25 cellular contexts compared by ENCODE assay signal in genomic region chr1:182631954-182632353, GRCh38. TPM values are rescaled to one million over a fixed set of nuclear protein-coding genes. Genes with fewer than 3 reads are reported as not detected.
"Had no signal": no experiment of that assay in that cellular context is flagged by ENCODE, and none has a peak within 500 bp of the region (broad histone marks: within the 10 kb centered on the region; RNA-seq: fewer than 3 reads in every experiment).

No MANE protein-coding gene starts in this region.

- H3K9ac ChIP-seq: parathyroid adenoma had no signal

- H3K27ac Mint-ChIP-seq: activated CD4-positive, alpha-beta memory T cell treated with anti-CD3 and anti-CD28 coated beads, Interleukin-2, amount 10 ng/mL, durations not matched to agents 7 days and 5 days; activated CD4-positive, alpha-beta T cell treated with anti-CD3 and anti-CD28 coated beads for 36 hours; activated naive CD8-positive, alpha-beta T cell treated with anti-CD3 and anti-CD28 coated beads, Interleukin-2, amount 50 U/mL, for 24 hours; activated T-helper 2 cell treated with anti-CD3 and anti-CD28 coated beads, Interferon-gamma antibody, Interleukin-2, Interleukin-4, amounts not matched to agents 10 μg/mL and 5 μg/mL and 100 μg/mL, durations not matched to agents 14 hours and 24 hours and 36 hours; endodermal cell had no signal

- H3K27ac ChIP-seq: dorsolateral prefrontal cortex, lower lobe of right lung, parathyroid adenoma, sigmoid colon, WERI-Rb-1 had no signal

- H3K36me3 Mint-ChIP-seq: brain; natural killer cell treated with Interleukin-12 subunit alpha and Interleukin-12 subunit beta and Interleukin-15 and Interleukin-18, amount 100 ng/mL, for 72 hours had no signal

- H2AFZ ChIP-seq: parathyroid adenoma had no signal

- H3K4me1 ChIP-seq: parathyroid adenoma had no signal

- H3K27me3 ChIP-seq: dorsolateral prefrontal cortex, sigmoid colon had no signal

- H3K4me3 Mint-ChIP-seq: activated CD4-positive, alpha-beta memory T cell treated with anti-CD3 and anti-CD28 coated beads, Interleukin-2, amount 10 ng/mL, durations not matched to agents 7 days and 5 days; activated CD4-positive, alpha-beta T cell treated with anti-CD3 and anti-CD28 coated beads for 36 hours; activated naive CD8-positive, alpha-beta T cell treated with anti-CD3 and anti-CD28 coated beads, Interleukin-2, amount 50 U/mL, for 24 hours; brain; endodermal cell had no signal

- DNase-seq: activated CD4-positive, alpha-beta memory T cell treated with anti-CD3 and anti-CD28 coated beads, Interleukin-2, amount 10 ng/mL, durations not matched to agents 7 days and 5 days; activated CD4-positive, alpha-beta T cell treated with anti-CD3 and anti-CD28 coated beads for 36 hours; activated naive CD4-positive, alpha-beta T cell treated with Interleukin-2 at 50 U/mL for 16 hours; activated naive CD8-positive, alpha-beta T cell treated with anti-CD3 and anti-CD28 coated beads, Interleukin-2, amount 50 U/mL, for 24 hours; activated T-cell treated with anti-CD3 and anti-CD28 coated beads, Interleukin-2, amount 50 U/mL, for 1 hour; central memory CD4-positive, alpha-beta T cell; dorsolateral prefrontal cortex; endodermal cell; foreskin melanocyte; glutamatergic neuron; islet precursor cell; lower lobe of right lung; sigmoid colon; stimulated activated CD4-positive, alpha-beta T cell treated with anti-CD3 and anti-CD28 coated beads, Interleukin-4, amount 100 ng/mL, for 4 hours; stimulated activated naive CD4-positive, alpha-beta T cell; WERI-Rb-1 had no signal

- ATAC-seq: activated CD4-positive, alpha-beta T cell treated with anti-CD3 and anti-CD28 coated beads for 36 hours; activated naive CD8-positive, alpha-beta T cell treated with anti-CD3 and anti-CD28 coated beads, Interleukin-2, amount 50 U/mL, for 24 hours; lower lobe of right lung; natural killer cell treated with Interleukin-12 subunit alpha and Interleukin-12 subunit beta and Interleukin-15 and Interleukin-18, amount 100 ng/mL, for 72 hours had no signal

- H3K9me3 Mint-ChIP-seq: activated CD4-positive, alpha-beta memory T cell treated with anti-CD3 and anti-CD28 coated beads, Interleukin-2, amount 10 ng/mL, durations not matched to agents 7 days and 5 days; activated naive CD8-positive, alpha-beta T cell treated with anti-CD3 and anti-CD28 coated beads, Interleukin-2, amount 50 U/mL, for 24 hours; activated T-helper 2 cell treated with anti-CD3 and anti-CD28 coated beads, Interferon-gamma antibody, Interleukin-2, Interleukin-4, amounts not matched to agents 10 μg/mL and 5 μg/mL and 100 μg/mL, durations not matched to agents 14 hours and 24 hours and 36 hours; endodermal cell; natural killer cell treated with Interleukin-12 subunit alpha and Interleukin-12 subunit beta and Interleukin-15 and Interleukin-18, amount 100 ng/mL, for 72 hours had no signal

- H3K9me3 ChIP-seq: lower lobe of right lung, sigmoid colon had no signal

- FAIRE-seq: colon had no signal

- H3K36me3 ChIP-seq: lower lobe of right lung, sigmoid colon, WERI-Rb-1 had no signal

- H3K79me2 ChIP-seq: parathyroid adenoma had no signal

- H3K4me3 ChIP-seq: dorsolateral prefrontal cortex, lower lobe of right lung, sigmoid colon had no signal

RNA-seq across cellular contexts. Expression of gene RGS8, which starts 52.4 kb away (rescaled TPM):
- total RNA-seq: activated CD4-positive, alpha-beta memory T cell treated with anti-CD3 and anti-CD28 coated beads, Interleukin-2, amount 10 ng/mL, durations not matched to agents 7 days and 5 days; activated CD4-positive, alpha-beta T cell treated with anti-CD3 and anti-CD28 coated beads for 36 hours; activated T-helper 2 cell treated with anti-CD3 and anti-CD28 coated beads, Interferon-gamma antibody, Interleukin-2, Interleukin-4, amounts not matched to agents 10 μg/mL and 5 μg/mL and 100 μg/mL, durations not matched to agents 14 hours and 24 hours and 36 hours; epithelial cell of proximal tubule; left colon; lower lobe of right lung; natural killer cell treated with Interleukin-12 subunit alpha and Interleukin-12 subunit beta and Interleukin-15 and Interleukin-18, amount 100 ng/mL, for 72 hours; T-helper 1 cell treated with Interleukin-12 subunit alpha and Interleukin-12 subunit beta and Interleukin-4 antibody, amounts not matched to agents 30 ng/mL and 1 ng/mL, for 36 hours; ureter had no signal
